10 cellular contexts compared by ENCODE assay signal in genomic region chr2:101120124-101120996, GRCh38. TPM values are rescaled to one million over a fixed set of nuclear protein-coding genes. Genes with fewer than 3 reads are reported as not detected.
DNase-seq lines count a peak whose midpoint lies in the region; ATAC-seq and TF ChIP-seq lines count a peak whose summit lies in the region.
"Had no signal": no experiment of that assay in that cellular context is flagged by ENCODE, and none has a peak within 500 bp of the region (broad histone marks: within the 10 kb centered on the region; RNA-seq: fewer than 3 reads in every experiment).

No MANE protein-coding gene starts in this region.

- H3K36me3 ChIP-seq in MG63, result no peaks in the 10 kb centered on the region; the same call in 1 of the 2 replicates
- H3K36me3 ChIP-seq in lung (ENCODE audit: control insufficient read depth in 2 of 2, insufficient read depth in 2 of 2, low read length in 2 of 2), result no peaks in the 10 kb centered on the region
- peaks cover 11% of the 10 kb centered on the region for H3K36me3 ChIP-seq in WERI-Rb-1

- ATAC-seq in lung (ENCODE audit: insufficient read depth, low FRiP score), result peak; percentile 80
- ATAC-seq in effector memory CD8-positive, alpha-beta T cell (replicated peaks), result no peak

- H3K36me3 Mint-ChIP-seq in chondrocyte (ENCODE audit: low read depth), result no peaks in the 10 kb centered on the region
- H3K36me3 Mint-ChIP-seq in effector memory CD8-positive, alpha-beta T cell (ENCODE audit: insufficient read depth), result no peaks in the 10 kb centered on the region

- TF ChIP-seq CTCF in 22Rv1 (IDR thresholded peaks at IDR 0.05), result no peak
- TF ChIP-seq CTCF in chondrocyte (IDR thresholded peaks at IDR 0.05), result no peak
- TF ChIP-seq CTCF in lung (IDR thresholded peaks at IDR 0.05; ENCODE audit: control extremely low read depth, extremely low read depth), result no peak
- no peak for TF ChIP-seq CTCF in WERI-Rb-1 (IDR thresholded peaks at IDR 0.05; ENCODE audit: low read depth, low read length)

- no peaks in the 10 kb centered on the region for H3K27me3 Mint-ChIP-seq in chondrocyte (ENCODE audit: low read depth)
- H3K27me3 Mint-ChIP-seq in effector memory CD8-positive, alpha-beta T cell, result peaks cover 23 to 43% of the 10 kb centered on the region in 2 donors
- H3K27me3 Mint-ChIP-seq: activated T-cell treated with anti-CD3 and anti-CD28 coated beads, Interleukin-2, amount 50 U/mL, for 24 hours; CD4-positive, alpha-beta T cell had no signal

- WGBS in lung, 2 donors, result 60 to 77% methylated on average over 11 of the region's 11 CpGs

- H3K27me3 ChIP-seq in MG63, result no peaks in the 10 kb centered on the region
- no peaks in the 10 kb centered on the region for H3K27me3 ChIP-seq in lung (ENCODE audit: control insufficient read depth, insufficient read depth)
- no peaks in the 10 kb centered on the region for H3K27me3 ChIP-seq in WERI-Rb-1 (ENCODE audit: insufficient read depth, low read depth, severe bottlenecking)

- peak overlapping the region; percentile 83 for H3K27ac Mint-ChIP-seq in chondrocyte (ENCODE audit: unreplicated experiment)
- H3K27ac Mint-ChIP-seq in effector memory CD8-positive, alpha-beta T cell, result no peak overlapping the region
- H3K27ac Mint-ChIP-seq: activated T-cell treated with anti-CD3 and anti-CD28 coated beads, Interleukin-2, amount 50 U/mL, for 24 hours; CD4-positive, alpha-beta T cell had no signal

- H3K4me3 ChIP-seq in MG63, result no peak overlapping the region
- no peak overlapping the region for H3K4me3 ChIP-seq in lung
- H3K4me3 ChIP-seq in WERI-Rb-1 (ENCODE audit: low read depth, low read length), result no peak overlapping the region

- no peaks in the 10 kb centered on the region for H3K9me3 Mint-ChIP-seq in chondrocyte (ENCODE audit: low read depth)
- H3K9me3 Mint-ChIP-seq in effector memory CD8-positive, alpha-beta T cell, result no peaks in the 10 kb centered on the region
- H3K9me3 Mint-ChIP-seq: activated T-cell treated with anti-CD3 and anti-CD28 coated beads, Interleukin-2, amount 50 U/mL, for 24 hours; CD4-positive, alpha-beta T cell had no signal

- peaks cover 46% of the 10 kb centered on the region for H3K4me1 Mint-ChIP-seq in chondrocyte (ENCODE audit: low read depth)
- H3K4me1 Mint-ChIP-seq in effector memory CD8-positive, alpha-beta T cell (ENCODE audit: low read depth in 2 of 2), result peaks cover 1 to 2% of the 10 kb centered on the region in 2 donors

- H3K4me3 Mint-ChIP-seq in chondrocyte (ENCODE audit: unreplicated experiment), result no peak overlapping the region
- no peak overlapping the region for H3K4me3 Mint-ChIP-seq in effector memory CD8-positive, alpha-beta T cell
- H3K4me3 Mint-ChIP-seq: activated T-cell treated with anti-CD3 and anti-CD28 coated beads, Interleukin-2, amount 50 U/mL, for 24 hours; CD4-positive, alpha-beta T cell had no signal

- peaks cover 27 to 50% of the 10 kb centered on the region in 2 donors for H3K4me1 ChIP-seq in lung (ENCODE audit: control insufficient read depth in 2 of 2, insufficient read depth in 2 of 2, low read length in 2 of 2)

- peak overlapping the region; percentile 71 for H3K27ac ChIP-seq in 22Rv1
- H3K27ac ChIP-seq in lung (ENCODE audit: low read depth in 1 of 2, low read length in 1 of 2), result peak overlapping the region; percentile 86 to 95
- no peak overlapping the region for H3K27ac ChIP-seq in WERI-Rb-1

- peak; percentile 80 for DNase-seq in MG63
- DNase-seq in chondrocyte (ENCODE audit: low spot score), result no peak
- DNase-seq in lung (ENCODE audit: low spot score), result peak; percentile 85
- DNase-seq in effector memory CD8-positive, alpha-beta T cell, result no peak
- DNase-seq in NCI-H1930 (lab: John Stamatoyannopoulos, UW), result no peak
- DNase-seq in WERI-Rb-1, result no peak
- no peak for DNase-seq in activated effector memory CD4-positive, alpha-beta T cell treated with Interleukin-2 at 50 U/mL for 16 hours
- DNase-seq: activated T-cell treated with anti-CD3 and anti-CD28 coated beads, Interleukin-2, amount 50 U/mL, for 24 hours; CD4-positive, alpha-beta T cell had no signal

- H3K9me3 ChIP-seq in MG63, result no peaks in the 10 kb centered on the region
- no peaks in the 10 kb centered on the region for H3K9me3 ChIP-seq in lung (ENCODE audit: control insufficient read depth in 2 of 2, insufficient read depth in 1 of 2, low read length in 1 of 2)
- H3K9me3 ChIP-seq in WERI-Rb-1 (ENCODE audit: severe bottlenecking), result peaks cover 3% of the 10 kb centered on the region

RNA-seq across cellular contexts. Expression of gene TBC1D8, which starts 30.8 kb away (rescaled TPM):
- total RNA-seq in MG63 (2014; rRNA removed; shearing (Covaris generic); ENCODE audit: low replicate concordance), result 9.5 and 15.5 TPM in 2 replicates
- 6.2 to 8.2 TPM (median 7.3 TPM) in 3 replicates for total RNA-seq in chondrocyte
- total RNA-seq in lung, result 10 to 100 TPM; 35.4 to 40.7 TPM
- polyA plus RNA-seq in lung, result 10 to 100 TPM; 15.8 to 24.1 TPM

Comparison
In these comparisons a context has a peak if more than half of its experiments do, and no peak if none do; other contexts are left out.
1. DNase-seq: peak in MG63 (single experiment) and lung (single experiment); none in chondrocyte (single experiment), effector memory CD8-positive, alpha-beta T cell (0 of 3), NCI-H1930 (0 of 2), WERI-Rb-1 (single experiment) and activated effector memory CD4-positive, alpha-beta T cell treated with Interleukin-2 at 50 U/mL for 16 hours (single experiment).